ENCODE assay signal across 1 cellular context in genomic region chr20:63293456-63293855, GRCh38.
TF ChIP-seq lines count a peak whose summit lies in the region.

No MANE protein-coding gene starts in this region.

TF ChIP-seq in K562, 482 proteins besides CTCF, POLR2A, EP300 and RAD21:
- TF ChIP-seq ELK3 (CRISPR knock-in tag; IDR thresholded peaks at IDR 0.05) (no peak), POLR2G (IDR thresholded peaks at IDR 0.05; ENCODE audit: low read depth, low read length) (peak; percentile 42; the same call in 1 of the 2 replicates), MBD2 (IDR thresholded peaks at IDR 0.05; ENCODE audit: borderline replicate concordance, low read depth) (no peak)
TF ChIP-seq in K562: peak in this region for 1.
